Comparison of ENCODE assay signal across 32 cellular contexts in genomic region chr11:69308531-69308930, GRCh38. TPM values are rescaled to one million over a fixed set of nuclear protein-coding genes. Genes with fewer than 3 reads are reported as not detected.
DNase-seq lines count a peak whose midpoint lies in the region; FAIRE-seq and TF ChIP-seq lines count a peak whose summit lies in the region.
"Had no signal": no experiment of that assay in that cellular context is flagged by ENCODE, and none has a peak within 500 bp of the region (broad histone marks: within the 10 kb centered on the region; RNA-seq: fewer than 3 reads in every experiment).

No MANE protein-coding gene starts in this region.

- H3K4me3 Mint-ChIP-seq in activated naive CD4-positive, alpha-beta T cell treated with anti-CD3 and anti-CD28 coated beads, Interleukin-2, amount 10 ng/mL, durations not matched to agents 7 days and 5 days, result no peak overlapping the region
- H3K4me3 Mint-ChIP-seq in activated T-helper 1 cell treated with anti-CD3 and anti-CD28 coated beads, Interleukin-12 subunit alpha, Interleukin-12 subunit beta, Interleukin-2, Interleukin-4 antibody, amounts not matched to agents 30 ng/mL and 10 ng/mL and 1 ng/mL, durations not matched to agents 14 hours and 24 hours and 36 hours, result no peak overlapping the region
- no peak overlapping the region for H3K4me3 Mint-ChIP-seq in mesothelial cell of epicardium
- H3K4me3 Mint-ChIP-seq: activated T-helper 17 cell treated with anti-CD3 and anti-CD28 coated beads, Interleukin-2, amount 50 U/mL, for 72 hours; immature natural killer cell had no signal

- no peak overlapping the region for H3K27ac ChIP-seq in sigmoid colon
- H3K27ac ChIP-seq: KMS-11, PC-9, transverse colon, VCaP had no signal

- H3K27me3 ChIP-seq in sigmoid colon, result no peaks in the 10 kb centered on the region
- H3K27me3 ChIP-seq: BE2C, transverse colon had no signal

- H3K36me3 Mint-ChIP-seq in activated naive CD4-positive, alpha-beta T cell treated with anti-CD3 and anti-CD28 coated beads, Interleukin-2, amount 10 ng/mL, durations not matched to agents 7 days and 5 days, result no peaks in the 10 kb centered on the region
- H3K36me3 Mint-ChIP-seq in activated T-helper 1 cell treated with anti-CD3 and anti-CD28 coated beads, Interleukin-12 subunit alpha, Interleukin-12 subunit beta, Interleukin-2, Interleukin-4 antibody, amounts not matched to agents 30 ng/mL and 10 ng/mL and 1 ng/mL, durations not matched to agents 14 hours and 24 hours and 36 hours (ENCODE audit: low read depth), result no peaks in the 10 kb centered on the region
- H3K36me3 Mint-ChIP-seq in mesothelial cell of epicardium, result no peaks in the 10 kb centered on the region
- H3K36me3 Mint-ChIP-seq: immature natural killer cell had no signal

- intact Hi-C loops in activated T-helper 1 cell treated with anti-CD3 and anti-CD28 coated beads, Interleukin-12 subunit alpha, Interleukin-12 subunit beta, Interleukin-2, Interleukin-4 antibody, amounts not matched to agents 30 ng/mL and 10 ng/mL and 1 ng/mL, durations not matched to agents 14 hours and 24 hours and 36 hours (cut with micrococcal nuclease), result no loop called here
- intact Hi-C loops in sigmoid colon (cut with DNase I), result no loop called here

- no peak overlapping the region for H3K4me3 ChIP-seq in sigmoid colon
- H3K4me3 ChIP-seq: PC-9, transverse colon had no signal

- H3K27me3 Mint-ChIP-seq in activated naive CD4-positive, alpha-beta T cell treated with anti-CD3 and anti-CD28 coated beads, Interleukin-2, amount 10 ng/mL, durations not matched to agents 7 days and 5 days, result peaks cover 46% of the 10 kb centered on the region
- peaks cover 3% of the 10 kb centered on the region for H3K27me3 Mint-ChIP-seq in activated T-helper 1 cell treated with anti-CD3 and anti-CD28 coated beads, Interleukin-12 subunit alpha, Interleukin-12 subunit beta, Interleukin-2, Interleukin-4 antibody, amounts not matched to agents 30 ng/mL and 10 ng/mL and 1 ng/mL, durations not matched to agents 14 hours and 24 hours and 36 hours (ENCODE audit: insufficient read depth)
- peaks cover 4% of the 10 kb centered on the region for H3K27me3 Mint-ChIP-seq in mesothelial cell of epicardium (ENCODE audit: low read depth)
- H3K27me3 Mint-ChIP-seq: activated T-helper 17 cell treated with anti-CD3 and anti-CD28 coated beads, Interleukin-2, amount 50 U/mL, for 72 hours had no signal

- H3K27ac Mint-ChIP-seq in activated naive CD4-positive, alpha-beta T cell treated with anti-CD3 and anti-CD28 coated beads, Interleukin-2, amount 10 ng/mL, durations not matched to agents 7 days and 5 days, result no peak overlapping the region
- peak overlapping the region; percentile 12 for H3K27ac Mint-ChIP-seq in activated T-helper 1 cell treated with anti-CD3 and anti-CD28 coated beads, Interleukin-12 subunit alpha, Interleukin-12 subunit beta, Interleukin-2, Interleukin-4 antibody, amounts not matched to agents 30 ng/mL and 10 ng/mL and 1 ng/mL, durations not matched to agents 14 hours and 24 hours and 36 hours
- no peak overlapping the region for H3K27ac Mint-ChIP-seq in mesothelial cell of epicardium
- H3K27ac Mint-ChIP-seq: activated T-helper 17 cell treated with anti-CD3 and anti-CD28 coated beads, Interleukin-2, amount 50 U/mL, for 72 hours had no signal

- H3K4me1 ChIP-seq in sigmoid colon, result no peaks in the 10 kb centered on the region
- H3K4me1 ChIP-seq: BE2C had no signal

- no peaks in the 10 kb centered on the region for H3K9me3 Mint-ChIP-seq in activated naive CD4-positive, alpha-beta T cell treated with anti-CD3 and anti-CD28 coated beads, Interleukin-2, amount 10 ng/mL, durations not matched to agents 7 days and 5 days
- no peaks in the 10 kb centered on the region for H3K9me3 Mint-ChIP-seq in activated T-helper 1 cell treated with anti-CD3 and anti-CD28 coated beads, Interleukin-12 subunit alpha, Interleukin-12 subunit beta, Interleukin-2, Interleukin-4 antibody, amounts not matched to agents 30 ng/mL and 10 ng/mL and 1 ng/mL, durations not matched to agents 14 hours and 24 hours and 36 hours
- H3K9me3 Mint-ChIP-seq in mesothelial cell of epicardium, result no peaks in the 10 kb centered on the region
- H3K9me3 Mint-ChIP-seq: activated T-helper 17 cell treated with anti-CD3 and anti-CD28 coated beads, Interleukin-2, amount 50 U/mL, for 72 hours had no signal

- H3K36me3 ChIP-seq in sigmoid colon, result no peaks in the 10 kb centered on the region
- H3K36me3 ChIP-seq: BE2C, transverse colon had no signal

- H3K4me1 Mint-ChIP-seq in activated naive CD4-positive, alpha-beta T cell treated with anti-CD3 and anti-CD28 coated beads, Interleukin-2, amount 10 ng/mL, durations not matched to agents 7 days and 5 days, result peaks cover 29% of the 10 kb centered on the region
- H3K4me1 Mint-ChIP-seq in activated T-helper 1 cell treated with anti-CD3 and anti-CD28 coated beads, Interleukin-12 subunit alpha, Interleukin-12 subunit beta, Interleukin-2, Interleukin-4 antibody, amounts not matched to agents 30 ng/mL and 10 ng/mL and 1 ng/mL, durations not matched to agents 14 hours and 24 hours and 36 hours (ENCODE audit: low read depth), result peaks cover 40% of the 10 kb centered on the region
- H3K4me1 Mint-ChIP-seq in mesothelial cell of epicardium, result peaks cover 3% of the 10 kb centered on the region

- FAIRE-seq in GM12892 (lab: Jason Lieb, UNC), result no peak
- FAIRE-seq: astrocyte, GM12891 had no signal

- CTCF ChIA-PET in activated naive CD4-positive, alpha-beta T cell treated with anti-CD3 and anti-CD28 coated beads, Interleukin-2, amount 10 ng/mL, durations not matched to agents 7 days and 5 days (lab: Charles Lee), result interaction anchor here (1.7 kb wide), 1 partner anchor 15 kb away, joined by 6 read pairs; no protein-coding TSS in a partner anchor

- 94 to 95% methylated on average over 9 of the region's 9 CpGs for WGBS in sigmoid colon, 2 donors

- TF ChIP-seq CTCF in sigmoid colon (IDR thresholded peaks at IDR 0.05), result no peak
- no peak for TF ChIP-seq CTCF in mesothelial cell of epicardium (IDR thresholded peaks at IDR 0.05; ENCODE audit: unreplicated experiment)

- no peak for TF ChIP-seq EP300 in sigmoid colon (IDR thresholded peaks at IDR 0.05)

- no peak for TF ChIP-seq POLR2A in GM12892 (IDR thresholded peaks at IDR 0.05; ENCODE audit: low read depth, low read length)
- TF ChIP-seq POLR2A in sigmoid colon (IDR thresholded peaks at IDR 0.05), result no peak

- DNase-seq in activated naive CD4-positive, alpha-beta T cell treated with anti-CD3 and anti-CD28 coated beads, Interleukin-2, amount 10 ng/mL, durations not matched to agents 7 days and 5 days, result peak; percentile 15
- DNase-seq in activated naive CD4-positive, alpha-beta T cell treated with anti-CD3 and anti-CD28 coated beads, Interleukin-2, amount 50 U/mL, for 16 hours, result no peak
- DNase-seq in GM12892 (ENCODE audit: insufficient read length) (peak; percentile 2), sigmoid colon (peak; percentile 34), mesothelial cell of epicardium (ENCODE audit: low spot score in 2 of 2, unreplicated experiment in 2 of 2) (no peak), activated gamma-delta T cell treated with Interleukin-2 at 50 U/mL for 16 hours (no peak), MV-4-11 (lab: John Stamatoyannopoulos, UW) (no peak)
- no peak for DNase-seq in activated T-helper 1 cell treated with anti-CD3 and anti-CD28 coated beads, Interleukin-12 subunit alpha, Interleukin-12 subunit beta, Interleukin-2, Interleukin-4 antibody, amounts not matched to agents 30 ng/mL and 10 ng/mL and 1 ng/mL, durations not matched to agents 14 hours and 24 hours and 36 hours (ENCODE audit: low spot score)
- DNase-seq: ACHN; activated CD4-positive, alpha-beta T cell treated with anti-CD3 and anti-CD28 coated beads, Interleukin-2, amount 50 U/mL, for 1 hour; central memory CD4-positive, alpha-beta T cell; cortex of kidney; effector memory CD4-positive, alpha-beta T cell; erythroblast; H7; immature natural killer cell; MM.1S; NCI-H1417 treated with DMSO at 0.1 percent for 48 hours; NCI-H2081; NCI-H226; PC-9; SHP77; stimulated activated CD4-positive, alpha-beta T cell treated with anti-CD3 and anti-CD28 coated beads, Interleukin-4, amount 100 ng/mL, for 1 hour; T1000; transverse colon had no signal

- no peaks in the 10 kb centered on the region for H3K9me3 ChIP-seq in sigmoid colon
- H3K9me3 ChIP-seq: BE2C, transverse colon had no signal

RNA-seq across cellular contexts. Expression of gene MYEOV, which starts 14.6 kb away (rescaled TPM):
- 0.34 TPM for polyA plus RNA-seq in GM12892 (2012; ENCODE audit: missing spikeins)
- 0.93 and 1.9 TPM in 2 replicates for total RNA-seq in activated T-helper 1 cell treated with anti-CD3 and anti-CD28 coated beads, Interleukin-12 subunit alpha, Interleukin-12 subunit beta, Interleukin-2, Interleukin-4 antibody, amounts not matched to agents 30 ng/mL and 10 ng/mL and 1 ng/mL, durations not matched to agents 14 hours and 24 hours and 36 hours
- total RNA-seq in sigmoid colon (not detected), mesothelial cell of epicardium (1.9 to 2.6 TPM (median 2.1 TPM) in 3 replicates)
- 10 to 100 TPM in 2 of 3 donors, 1 to 10 TPM in 1; 1.2 to 11.1 (median 10.1) TPM for polyA plus RNA-seq in sigmoid colon
- total RNA-seq: astrocyte had no signal
- polyA plus RNA-seq: immature natural killer cell, right cardiac atrium had no signal

Comparison
In these comparisons a context has a peak if more than half of its experiments do, and no peak if none do; other contexts are left out.
1. DNase-seq: peak in activated naive CD4-positive, alpha-beta T cell treated with anti-CD3 and anti-CD28 coated beads, Interleukin-2, amount 10 ng/mL, durations not matched to agents 7 days and 5 days (single experiment), GM12892 (single experiment) and sigmoid colon (single experiment); none in activated naive CD4-positive, alpha-beta T cell treated with anti-CD3 and anti-CD28 coated beads, Interleukin-2, amount 50 U/mL, for 16 hours (single experiment), activated T-helper 1 cell treated with anti-CD3 and anti-CD28 coated beads, Interleukin-12 subunit alpha, Interleukin-12 subunit beta, Interleukin-2, Interleukin-4 antibody, amounts not matched to agents 30 ng/mL and 10 ng/mL and 1 ng/mL, durations not matched to agents 14 hours and 24 hours and 36 hours (single experiment), mesothelial cell of epicardium (0 of 2), activated gamma-delta T cell treated with Interleukin-2 at 50 U/mL for 16 hours (single experiment) and MV-4-11 (single experiment).